Comparison of ENCODE assay signal across 2 cellular contexts in genomic region chr12:86574143-86574542, GRCh38.
TF ChIP-seq lines count a peak whose summit lies in the region.

No MANE protein-coding gene starts in this region.

TF ChIP-seq in HepG2, 621 proteins besides CTCF, POLR2A, EP300 and RAD21 (continued from another document):
- TF ChIP-seq MAFF (IDR thresholded peaks at IDR 0.05; ENCODE audit: low read depth, low read length) = peak; percentile 62; the same call in 1 of the 2 replicates
- no peak for TF ChIP-seq BORCS8-MEF2B (CRISPR knock-in tag; IDR thresholded peaks at IDR 0.05)
- no peak for TF ChIP-seq ARID5B (CRISPR knock-in tag; IDR thresholded peaks at IDR 0.05)
- TF ChIP-seq THAP9 (CRISPR knock-in tag; IDR thresholded peaks at IDR 0.05; ENCODE audit: borderline replicate concordance) = no peak
- TF ChIP-seq ZNF414 (CRISPR knock-in tag; IDR thresholded peaks at IDR 0.05) = no peak
- no peak for TF ChIP-seq ATF3 (CRISPR knock-in tag; IDR thresholded peaks at IDR 0.05)
- TF ChIP-seq SNAI1 (CRISPR knock-in tag; IDR thresholded peaks at IDR 0.05; ENCODE audit: borderline replicate concordance) = no peak
- TF ChIP-seq ZNF691 (CRISPR knock-in tag; IDR thresholded peaks at IDR 0.05; ENCODE audit: borderline replicate concordance, low read depth) = no peak
- no peak for TF ChIP-seq HNRNPL (IDR thresholded peaks at IDR 0.05; ENCODE audit: low read depth, low read length)

TF ChIP-seq in A549, 52 proteins besides CTCF, POLR2A, EP300 and RAD21 (continued from another document):
- TF ChIP-seq MAFK (IDR thresholded peaks at IDR 0.05; ENCODE audit: partially characterized antibody) = peak; percentile 71
- TF ChIP-seq POLR2AphosphoS2 (conservative IDR thresholded peaks at IDR 0.05; ENCODE audit: low read length) = no peak
